In the genomic region with DNA sequence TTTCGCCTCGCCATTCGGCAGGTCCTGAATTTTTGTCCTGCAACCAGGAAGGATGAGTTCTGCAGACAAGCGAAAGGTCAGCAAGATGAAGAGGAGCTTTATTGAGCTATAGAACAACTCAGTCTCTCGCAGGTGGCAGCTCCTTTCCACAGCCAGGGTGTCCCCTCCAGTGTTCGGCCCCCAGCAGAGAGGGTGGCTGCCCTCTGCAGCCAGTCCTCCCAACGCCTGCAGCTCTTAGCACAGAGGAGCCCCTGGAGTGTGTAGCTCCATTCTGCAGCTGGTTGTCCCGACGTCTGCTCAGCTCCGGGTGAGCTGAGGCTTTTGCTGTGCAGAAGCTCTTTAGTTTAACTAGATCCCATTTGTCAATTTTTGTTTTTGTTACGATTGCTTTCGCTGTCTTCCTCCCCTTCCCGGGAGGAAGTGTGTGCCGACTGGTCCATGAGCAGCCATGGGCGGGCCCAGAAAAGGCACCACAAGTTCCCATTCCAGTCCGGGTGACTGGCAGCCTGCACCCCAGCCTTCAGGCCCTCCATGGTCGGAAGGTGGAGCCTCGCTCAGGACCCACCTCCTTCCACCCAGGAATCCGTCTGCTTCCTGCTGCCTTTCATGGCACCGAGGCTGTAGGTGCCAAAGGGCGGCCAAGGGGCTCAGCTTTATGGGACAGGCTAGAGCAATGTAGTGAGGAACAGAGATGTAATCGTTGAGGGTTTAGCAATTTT, we compare ENCODE assay signal across 27 cellular contexts.
"Had no signal": no experiment of that assay in that cellular context is flagged by ENCODE, and none has a peak within 500 bp of the region (broad histone marks: within the 10 kb centered on the region; RNA-seq: fewer than 3 reads in every experiment).

No MANE protein-coding gene starts in this region.

- H3K36me3 ChIP-seq: breast epithelium had no signal

- H3K4me3 ChIP-seq: breast epithelium had no signal

- ATAC-seq: activated CD8-positive, alpha-beta memory T cell treated with anti-CD3 and anti-CD28 coated beads, Interleukin-2, amount 10 ng/mL, durations not matched to agents 7 days and 5 days; Panc1; Right ventricle myocardium inferior; WTC11 had no signal

- H3K36me3 Mint-ChIP-seq: activated CD8-positive, alpha-beta memory T cell treated with anti-CD3 and anti-CD28 coated beads, Interleukin-2, amount 10 ng/mL, durations not matched to agents 7 days and 5 days; activated naive CD4-positive, alpha-beta T cell treated with anti-CD3 and anti-CD28 coated beads, Interleukin-2, amount 50 U/mL, for 24 hours had no signal

- H3K4me1 ChIP-seq: breast epithelium had no signal

- H3K27ac Mint-ChIP-seq: activated CD4-positive, alpha-beta T cell treated with anti-CD3 and anti-CD28 coated beads, Interleukin-2, amount 10 ng/mL, durations not matched to agents 24 days and 14 days; activated CD8-positive, alpha-beta memory T cell treated with anti-CD3 and anti-CD28 coated beads, Interleukin-2, amount 10 ng/mL, durations not matched to agents 7 days and 5 days; activated naive CD4-positive, alpha-beta T cell treated with anti-CD3 and anti-CD28 coated beads, Interleukin-2, amount 50 U/mL, for 24 hours; activated T-cell treated with anti-CD3 and anti-CD28 coated beads, Interleukin-2, amount 50 U/mL, for 24 hours; activated T-helper 1 cell treated with anti-CD3 and anti-CD28 coated beads, Interleukin-12 subunit alpha, Interleukin-12 subunit beta, Interleukin-2, Interleukin-4 antibody, amounts not matched to agents 30 ng/mL and 10 ng/mL and 1 ng/mL, durations not matched to agents 14 hours and 24 hours and 36 hours; T-helper 1 cell treated with Interleukin-12 subunit alpha and Interleukin-12 subunit beta and Interleukin-4 antibody, amounts not matched to agents 30 μg/mL and 1 μg/mL, for 36 hours; WTC11 had no signal

- H3K4me3 Mint-ChIP-seq: activated CD4-positive, alpha-beta T cell treated with anti-CD3 and anti-CD28 coated beads, Interleukin-2, amount 10 ng/mL, durations not matched to agents 24 days and 14 days; activated CD8-positive, alpha-beta memory T cell treated with anti-CD3 and anti-CD28 coated beads, Interleukin-2, amount 10 ng/mL, durations not matched to agents 7 days and 5 days; activated naive CD4-positive, alpha-beta T cell treated with anti-CD3 and anti-CD28 coated beads, Interleukin-2, amount 50 U/mL, for 24 hours; activated T-cell treated with anti-CD3 and anti-CD28 coated beads, Interleukin-2, amount 50 U/mL, for 24 hours; activated T-helper 1 cell treated with anti-CD3 and anti-CD28 coated beads, Interleukin-12 subunit alpha, Interleukin-12 subunit beta, Interleukin-2, Interleukin-4 antibody, amounts not matched to agents 30 ng/mL and 10 ng/mL and 1 ng/mL, durations not matched to agents 14 hours and 24 hours and 36 hours; T-helper 1 cell treated with Interleukin-12 subunit alpha and Interleukin-12 subunit beta and Interleukin-4 antibody, amounts not matched to agents 30 μg/mL and 1 μg/mL, for 36 hours; WTC11 had no signal

- H3K9me3 ChIP-seq: breast epithelium had no signal

- H3K4me1 Mint-ChIP-seq: activated CD4-positive, alpha-beta T cell treated with anti-CD3 and anti-CD28 coated beads, Interleukin-2, amount 10 ng/mL, durations not matched to agents 24 days and 14 days; activated CD8-positive, alpha-beta memory T cell treated with anti-CD3 and anti-CD28 coated beads, Interleukin-2, amount 10 ng/mL, durations not matched to agents 7 days and 5 days; activated naive CD4-positive, alpha-beta T cell treated with anti-CD3 and anti-CD28 coated beads, Interleukin-2, amount 50 U/mL, for 24 hours; WTC11 had no signal

- DNase-seq: activated CD4-positive, alpha-beta T cell treated with anti-CD3 and anti-CD28 coated beads for 1 hour; activated CD4-positive, alpha-beta T cell treated with anti-CD3 and anti-CD28 coated beads, Interleukin-2, amount 10 ng/mL, durations not matched to agents 24 days and 14 days; activated CD4-positive, alpha-beta T cell treated with anti-CD3 and anti-CD28 coated beads, Interleukin-2, amount 50 U/mL, for 48 hours; activated CD8-positive, alpha-beta memory T cell treated with anti-CD3 and anti-CD28 coated beads, Interleukin-2, amount 10 ng/mL, durations not matched to agents 7 days and 5 days; activated effector memory CD4-positive, alpha-beta T cell treated with Interleukin-2 at 50 U/mL for 16 hours; activated naive CD4-positive, alpha-beta T cell; activated T-cell treated with anti-CD3 and anti-CD28 coated beads, Interleukin-2, amount 50 U/mL, for 24 hours; aorta; KG1; NCI-H1092; NCI-H1417; NCI-H1930; NCI-H2171; NCI-H2227 treated with DMSO at 0.1 percent for 48 hours; NCI-H446 treated with DMSO at 0.1 percent for 48 hours; NCI-H524 treated with DMSO at 0.1 percent for 48 hours; NCI-H748 treated with DMSO at 0.1 percent for 48 hours; NK-92 treated with Interleukin-12 subunit alpha and Interleukin-12 subunit beta, amount 100 ng/mL, for 24 hours; OCI-M1; RPMI8226 had no signal

- H3K27me3 ChIP-seq: breast epithelium had no signal

- H3K27me3 Mint-ChIP-seq: activated CD4-positive, alpha-beta T cell treated with anti-CD3 and anti-CD28 coated beads, Interleukin-2, amount 10 ng/mL, durations not matched to agents 24 days and 14 days; activated CD8-positive, alpha-beta memory T cell treated with anti-CD3 and anti-CD28 coated beads, Interleukin-2, amount 10 ng/mL, durations not matched to agents 7 days and 5 days; activated naive CD4-positive, alpha-beta T cell treated with anti-CD3 and anti-CD28 coated beads, Interleukin-2, amount 50 U/mL, for 24 hours; activated T-cell treated with anti-CD3 and anti-CD28 coated beads, Interleukin-2, amount 50 U/mL, for 24 hours had no signal

- H3K9me3 Mint-ChIP-seq: activated CD4-positive, alpha-beta T cell treated with anti-CD3 and anti-CD28 coated beads, Interleukin-2, amount 10 ng/mL, durations not matched to agents 24 days and 14 days had no signal

- H3K27ac ChIP-seq: breast epithelium had no signal
